In genomic region chr15:31215490-31216209, GRCh38 we compare ENCODE assay signal across 8 cellular contexts.
DNase-seq lines count a peak whose midpoint lies in the region; ATAC-seq and TF ChIP-seq lines count a peak whose summit lies in the region.

No MANE protein-coding gene starts in this region.

- peak overlapping the region; percentile 72 to 98 (median 94) for H3K27ac ChIP-seq in dorsolateral prefrontal cortex
- H3K27ac ChIP-seq in lower lobe of right lung: peak overlapping the region; percentile 99

- peaks cover 43% of the 10 kb centered on the region for H3K4me1 ChIP-seq in lower lobe of right lung

- no peaks in the 10 kb centered on the region for H3K27me3 ChIP-seq in dorsolateral prefrontal cortex
- H3K27me3 ChIP-seq in lower lobe of right lung (ENCODE audit: low read depth): no peaks in the 10 kb centered on the region

- TF ChIP-seq CTCF in dorsolateral prefrontal cortex (IDR thresholded peaks at IDR 0.05 in 54 of 56, conservative IDR thresholded peaks at IDR 0.05 in 2 of 56; ENCODE audit: low read depth in 1 of 56, partially characterized antibody in 56 of 56): peak; percentile 37 to 95 (median 84)
- TF ChIP-seq CTCF in lower lobe of right lung (IDR thresholded peaks at IDR 0.05): peak; percentile 90

- intact Hi-C loops in dorsolateral prefrontal cortex (cut with DNase I) (loop anchor here (1.0 to 5.0 kb wide), 7 partner anchors 47 to 222 kb away; partner anchors contain the start of gene KLF13 (in 1 of the 2)), lower lobe of right lung (cut with DNase I) (loop anchor here (10.0 kb wide), 1 partner anchor 109 kb away; the partner anchor contains the start of gene KLF13)

- peaks cover 5% of the 10 kb centered on the region for H3K9me3 ChIP-seq in lower lobe of right lung

- no peaks in the 10 kb centered on the region for H3K36me3 ChIP-seq in lower lobe of right lung

- DNase-seq in AG08396 (ENCODE audit: low spot score) (peak; percentile 88), NCI-H460 (ENCODE audit: extremely low read depth, low read depth) (peak; percentile 78), dorsolateral prefrontal cortex (peak in 9 of 10 donors; percentile 55 to 83 (median 70)), lower lobe of right lung (peak; percentile 93)
- DNase-seq in activated CD4-positive, alpha-beta T cell treated with anti-CD3 and anti-CD28 coated beads, Interleukin-2, amount 50 U/mL, for 48 hours: peak; percentile 88 to 89
- peak; percentile 63 to 77 (median 73) for DNase-seq in stimulated activated CD4-positive, alpha-beta T cell treated with anti-CD3 and anti-CD28 coated beads, TNF-alpha, amount 100 ng/mL, for 4 hours (ENCODE audit: low read depth in 3 of 3)

- H3K4me3 ChIP-seq in dorsolateral prefrontal cortex (peak overlapping the region; percentile 53 to 84 (median 72)), lower lobe of right lung (peak overlapping the region; percentile 68)

- ATAC-seq in GM18868 (IDR thresholded peaks at IDR 0.05; ENCODE audit: unreplicated experiment) (peak; percentile 74), HG03103 (IDR thresholded peaks at IDR 0.05; ENCODE audit: low read depth, unreplicated experiment) (peak; percentile 64), lower lobe of right lung (peak; percentile 91 to 92)

Comparison
In these comparisons a context has a peak if more than half of its experiments do, and no peak if none do; other contexts are left out.
1. Peak in every context shown above with its lines: DNase-seq, ATAC-seq, H3K4me3 ChIP-seq and H3K27ac ChIP-seq.